In the genomic region with DNA sequence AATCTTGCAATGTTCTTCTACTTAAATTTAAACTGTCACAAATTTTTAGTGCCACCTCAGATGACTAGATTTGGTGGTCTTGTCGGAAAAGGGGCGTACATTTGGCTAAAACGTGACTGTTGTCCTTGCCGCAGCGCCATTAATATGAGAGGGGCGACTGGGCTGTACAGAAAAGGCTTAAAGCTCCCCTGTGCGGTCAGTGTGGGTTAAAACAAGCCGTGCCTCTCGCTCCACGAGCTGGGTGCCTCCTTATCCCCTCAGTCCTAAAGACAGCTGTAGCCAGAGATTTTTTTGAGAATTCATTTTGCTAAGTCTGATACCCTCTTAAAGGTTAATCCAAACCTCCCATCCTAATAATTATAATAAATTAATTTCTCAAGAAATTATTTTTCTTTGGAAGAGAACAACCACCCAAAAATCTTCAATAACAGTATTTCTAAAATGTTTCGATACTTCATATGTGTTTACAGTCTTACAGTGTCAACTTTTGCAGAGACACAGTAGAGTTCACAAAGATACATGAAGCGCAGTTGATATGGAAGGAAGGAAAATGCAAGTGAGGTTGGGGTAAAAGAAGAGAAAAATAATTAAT, we compare ENCODE assay signal across 8 cellular contexts.
A peak's percentile ranks its signal among the peaks of the same experiment; 100 is the strongest.
DNase-seq lines count a peak whose midpoint lies in the region; ATAC-seq, FAIRE-seq and TF ChIP-seq lines count a peak whose summit lies in the region.

No MANE protein-coding gene starts in this region.

- TF ChIP-seq RAD21 in HepG2 (CRISPR knock-in tag; IDR thresholded peaks at IDR 0.05): peak; percentile 35; the same call in 1 of the 2 replicates

- H3K27ac ChIP-seq in mammary epithelial cell (ENCODE audit: insufficient read depth, low read depth, low read length) (no peak overlapping the region), HepG2 (ENCODE audit: extremely low read length, insufficient read depth, low read length) (no peak overlapping the region)

- no peaks in the 10 kb centered on the region for H4K20me1 ChIP-seq in mammary epithelial cell (ENCODE audit: insufficient read depth, low read length)
- no peaks in the 10 kb centered on the region for H4K20me1 ChIP-seq in HepG2 (ENCODE audit: insufficient read depth, low read length)

- intact Hi-C loops in mammary epithelial cell (cut with micrococcal nuclease) (loop anchor here (1.0 kb wide), 1 partner anchor 902 kb away; no protein-coding TSS in a partner anchor), HepG2 (cut with micrococcal nuclease; ENCODE audit: unreplicated experiment) (loop anchor here (1.0 kb wide), 2 partner anchors 829 to 903 kb away; no protein-coding TSS in a partner anchor)

- DNase-seq in DMS79 (lab: John Stamatoyannopoulos, UW) (peak; percentile 6), GOT3 (lab: John Stamatoyannopoulos, UW) (peak; percentile 12), NCI-H345 (lab: John Stamatoyannopoulos, UW) (peak; percentile 54), mammary epithelial cell (no peak), HepG2 (ENCODE audit: low spot score) (peak; percentile 31), type B pancreatic cell (ENCODE audit: extremely low spot score, unreplicated experiment) (no peak)
- no peak for DNase-seq in effector CD4-positive, alpha-beta T cell

- CTCF ChIA-PET in mammary epithelial cell (lab: Charles Lee; ENCODE audit: low non-redundant PET) (interaction anchor here (0.5 to 0.7 kb wide), 7 partner anchors 10 to 902 kb away, joined by 3 to 6 read pairs (median 4); no protein-coding TSS in a partner anchor), HepG2 (lab: Yijun Ruan, JAX; ENCODE audit: low intra/inter-chr PET ratio, low total read pairs) (interaction anchor here (0.9 to 1.9 kb wide), 2 partner anchors 863 to 901 kb away, joined by 5 to 25 read pairs; no protein-coding TSS in a partner anchor)

- H3K4me3 ChIP-seq in mammary epithelial cell (replicated peaks in 1 of 3; ENCODE audit: insufficient read depth in 1 of 3, low read depth in 2 of 3, low read length in 3 of 3) (no peak overlapping the region), HepG2 (replicated peaks in 1 of 3; ENCODE audit: insufficient read depth in 1 of 3, low read depth in 2 of 3, low read length in 3 of 3) (no peak overlapping the region)

- H3K79me2 ChIP-seq in mammary epithelial cell (ENCODE audit: insufficient read depth, low read length) (no peaks in the 10 kb centered on the region), HepG2 (ENCODE audit: insufficient read depth, low read length) (no peaks in the 10 kb centered on the region)

- no peaks in the 10 kb centered on the region for H3K4me1 Mint-ChIP-seq in type B pancreatic cell (ENCODE audit: unreplicated experiment)

- H3K4me1 ChIP-seq in mammary epithelial cell (ENCODE audit: insufficient read depth, low read length) (no peaks in the 10 kb centered on the region), HepG2 (ENCODE audit: insufficient read depth, low read length) (no peaks in the 10 kb centered on the region)

- H3K36me3 ChIP-seq in mammary epithelial cell (ENCODE audit: insufficient read depth, low read length) (no peaks in the 10 kb centered on the region), HepG2 (replicated peaks in 1 of 2; ENCODE audit: control insufficient read depth in 1 of 2, insufficient read depth in 2 of 2, low read length in 2 of 2) (no peaks in the 10 kb centered on the region)

- peak overlapping the region; percentile 61 for H3K4me3 Mint-ChIP-seq in type B pancreatic cell

- TF ChIP-seq POLR2A in HepG2 (IDR thresholded peaks at IDR 0.05; ENCODE audit: insufficient read depth in 1 of 2, low read depth in 2 of 2, low read length in 2 of 2): no peak

- peak; percentile 59 for FAIRE-seq in HepG2 (lab: Jason Lieb, UNC)

- TF ChIP-seq CTCF in mammary epithelial cell (conservative IDR thresholded peaks at IDR 0.05 in 1 of 2, IDR thresholded peaks at IDR 0.05 in 1 of 2; ENCODE audit: extremely low read depth in 1 of 2, insufficient read depth in 1 of 2, low read depth in 1 of 2, low read length in 2 of 2) (peak; percentile 37 to 66), HepG2 (CRISPR knock-in tag; IDR thresholded peaks at IDR 0.05) (peak; percentile 73), type B pancreatic cell (conservative IDR thresholded peaks at IDR 0.05) (peak; percentile 76)

- ATAC-seq in HepG2 (peak; percentile 98), GM21390 (IDR thresholded peaks at IDR 0.05; ENCODE audit: unreplicated experiment) (no peak)

- H3K27ac Mint-ChIP-seq in type B pancreatic cell: no peak overlapping the region

- H3K9me3 Mint-ChIP-seq in type B pancreatic cell: no peaks in the 10 kb centered on the region

- POLR2A ChIA-PET in HepG2 (lab: Yijun Ruan, JAX): no interaction called here

- peaks cover 6% of the 10 kb centered on the region for H3K27me3 ChIP-seq in mammary epithelial cell (ENCODE audit: insufficient read depth, low read length)
- H3K27me3 ChIP-seq in HepG2 (ENCODE audit: control insufficient read depth in 1 of 2, insufficient read depth in 2 of 2, low read length in 2 of 2): no peaks in the 10 kb centered on the region

- dilution Hi-C loops in mammary epithelial cell (cut with HindIII; ENCODE audit: low sequenced_read_pairs): no loop called here

- BruUV-seq in mammary epithelial cell (replicated peaks; lab: Mats Ljungman, UMichigan): no TSS peak
- BruUV-seq in HepG2 (replicated peaks; lab: Mats Ljungman, UMichigan): no TSS peak

- peak overlapping the region; percentile 64 for H3K4me2 ChIP-seq in mammary epithelial cell (ENCODE audit: insufficient read depth, low read depth, low read length)
- peak overlapping the region; percentile 64 for H3K4me2 ChIP-seq in HepG2 (ENCODE audit: low read depth, low read length)

- no peak overlapping the region for H3K9ac ChIP-seq in mammary epithelial cell (ENCODE audit: insufficient read depth, low read length)
- H3K9ac ChIP-seq in HepG2 (ENCODE audit: insufficient read depth, low read depth, low read length): no peak overlapping the region

- TF ChIP-seq EP300 in HepG2 (IDR thresholded peaks at IDR 0.05; ENCODE audit: low read depth in 2 of 2, low read length in 2 of 2) (no peak), HepG2 (CRISPR knock-in tag; IDR thresholded peaks at IDR 0.05; ENCODE audit: borderline replicate concordance) (no peak)

- peaks cover 3% of the 10 kb centered on the region for H3K27me3 Mint-ChIP-seq in type B pancreatic cell

- H3K36me3 Mint-ChIP-seq in type B pancreatic cell: no peaks in the 10 kb centered on the region

- H3K9me3 ChIP-seq in mammary epithelial cell (replicated peaks; ENCODE audit: insufficient read depth, low read length): no peaks in the 10 kb centered on the region
- H3K9me3 ChIP-seq in HepG2 (ENCODE audit: low read length): no peaks in the 10 kb centered on the region

- in situ Hi-C loops in mammary epithelial cell (cut with MboI; ENCODE audit: low sequenced_read_pairs in 2 of 2): no loop called here
- in situ Hi-C loops in HepG2 (cut with HindIII; ENCODE audit: extremely low pct_ligation_motif_present, low pct_unique_long_range_greater_than_20kb): loop anchor here (5.0 kb wide), 1 partner anchor 901 kb away; no protein-coding TSS in a partner anchor

- H2AFZ ChIP-seq in mammary epithelial cell (ENCODE audit: low read depth, low read length): peak overlapping the region; percentile 79
- H2AFZ ChIP-seq in HepG2 (ENCODE audit: low read length): no peak overlapping the region

- 28% methylated on average over 12 of the region's 12 CpGs for WGBS in mammary epithelial cell (ENCODE audit: low coverage, missing lambda C conversion rate)
- WGBS in HepG2 (ENCODE audit: low lambda C conversion rate): 5% methylated on average over 10 of the region's 12 CpGs

TF ChIP-seq in HepG2, 621 proteins besides CTCF, POLR2A, EP300 and RAD21:
- TF ChIP-seq SMC3 (IDR thresholded peaks at IDR 0.05; ENCODE audit: low read length): peak; percentile 37
- peak; percentile 81 for TF ChIP-seq STAG1 (CRISPR knock-in tag; IDR thresholded peaks at IDR 0.05)
- TF ChIP-seq KDM5B (CRISPR knock-in tag; IDR thresholded peaks at IDR 0.05; ENCODE audit: borderline replicate concordance): no peak
- peak; percentile 50; the same call in 1 of the 2 replicates for TF ChIP-seq BHLHE40 (IDR thresholded peaks at IDR 0.05; ENCODE audit: low read length)
- no peak for TF ChIP-seq SMAD3 (CRISPR knock-in tag; IDR thresholded peaks at IDR 0.05)
- no peak for TF ChIP-seq TAF15 (IDR thresholded peaks at IDR 0.05; ENCODE audit: low read depth, low read length, poor library complexity, severe bottlenecking)

Comparison
In these comparisons a context has a peak if more than half of its experiments do, and no peak if none do; other contexts are left out.
1. DNase-seq: peak in DMS79 (single experiment), GOT3 (single experiment), NCI-H345 (single experiment) and HepG2 (single experiment); none in mammary epithelial cell (single experiment), type B pancreatic cell (single experiment) and effector CD4-positive, alpha-beta T cell (single experiment).
2. Peak in every context shown above with its lines, with median percentiles within 50 percentile points of each other: CTCF ChIP-seq.